Comparison of ENCODE assay signal across 26 cellular contexts in genomic region chr5:33334829-33335228, GRCh38.
"Had no signal": no experiment of that assay in that cellular context is flagged by ENCODE, and none has a peak within 500 bp of the region (broad histone marks: within the 10 kb centered on the region; RNA-seq: fewer than 3 reads in every experiment).

No MANE protein-coding gene starts in this region.

- ATAC-seq: left colon; left lung; lower lobe of right lung; natural killer cell; right lobe of liver; stimulated activated effector memory CD8-positive, alpha-beta T cell treated with anti-CD3 and anti-CD28 coated beads, Interleukin-12 subunit alpha, Interleukin-12 subunit beta, amount 100 ng/mL, for 72 hours; upper lobe of right lung had no signal

- H3K36me3 ChIP-seq: left lung, lower lobe of right lung, ovary, right atrium auricular region, right lobe of liver, spleen, suprapubic skin, thoracic aorta, tibial artery, upper lobe of right lung had no signal

- H3K4me3 Mint-ChIP-seq: mesothelial cell of epicardium; naive B cell; natural killer cell; stimulated activated effector memory CD8-positive, alpha-beta T cell treated with anti-CD3 and anti-CD28 coated beads, Interleukin-12 subunit alpha, Interleukin-12 subunit beta, amount 100 ng/mL, for 72 hours; stimulated activated naive CD8-positive, alpha-beta T cell treated with anti-CD3 and anti-CD28 coated beads, Interleukin-15, Interleukin-2, amounts not matched to agents 100 ng/mL and 50 ng/mL, for 24 hours had no signal

- H3K4me1 ChIP-seq: right atrium auricular region, spleen had no signal

- H3K9me3 Mint-ChIP-seq: mesothelial cell of epicardium; stimulated activated effector memory CD8-positive, alpha-beta T cell treated with anti-CD3 and anti-CD28 coated beads, Interleukin-12 subunit alpha, Interleukin-12 subunit beta, amount 100 ng/mL, for 72 hours; stimulated activated naive CD8-positive, alpha-beta T cell treated with anti-CD3 and anti-CD28 coated beads, Interleukin-15, Interleukin-2, amounts not matched to agents 100 ng/mL and 50 ng/mL, for 24 hours had no signal

- H3K27me3 Mint-ChIP-seq: stimulated activated naive CD8-positive, alpha-beta T cell treated with anti-CD3 and anti-CD28 coated beads, Interleukin-15, Interleukin-2, amounts not matched to agents 100 ng/mL and 50 ng/mL, for 24 hours had no signal

- H3K27me3 ChIP-seq: left lung, ovary, right atrium auricular region, right lobe of liver, spleen, suprapubic skin, tibial artery, upper lobe of right lung had no signal

- DNase-seq: head of caudate nucleus; hippocampal formation; kidney; left colon; left lung; lower lobe of right lung; mammary epithelial cell; mesenchymal stem cell; naive B cell; natural killer cell; ovary; right lobe of liver; small intestine; spleen; stimulated activated CD4-positive, alpha-beta T cell treated with anti-CD3 and anti-CD28 coated beads, Interleukin-4, amount 100 ng/mL, for 24 hours; stimulated activated naive CD4-positive, alpha-beta T cell; tibial artery; trophoblast cell; upper lobe of right lung had no signal

- H3K27ac Mint-ChIP-seq: mesothelial cell of epicardium; natural killer cell; progenitor cell of endocrine pancreas; stimulated activated effector memory CD8-positive, alpha-beta T cell treated with anti-CD3 and anti-CD28 coated beads, Interleukin-12 subunit alpha, Interleukin-12 subunit beta, amount 100 ng/mL, for 72 hours; stimulated activated naive CD8-positive, alpha-beta T cell treated with anti-CD3 and anti-CD28 coated beads, Interleukin-15, Interleukin-2, amounts not matched to agents 100 ng/mL and 50 ng/mL, for 24 hours had no signal

- H3K36me3 Mint-ChIP-seq: mesothelial cell of epicardium; naive B cell; natural killer cell; stimulated activated effector memory CD8-positive, alpha-beta T cell treated with anti-CD3 and anti-CD28 coated beads, Interleukin-12 subunit alpha, Interleukin-12 subunit beta, amount 100 ng/mL, for 72 hours had no signal

- H3K9me3 ChIP-seq: left lung, lower lobe of right lung, ovary, right atrium auricular region, right lobe of liver, spleen, suprapubic skin, thoracic aorta, tibial artery, upper lobe of right lung had no signal

- H3K4me1 Mint-ChIP-seq: natural killer cell; stimulated activated effector memory CD8-positive, alpha-beta T cell treated with anti-CD3 and anti-CD28 coated beads, Interleukin-12 subunit alpha, Interleukin-12 subunit beta, amount 100 ng/mL, for 72 hours had no signal

- H3K4me3 ChIP-seq: left lung, lower lobe of right lung, ovary, right atrium auricular region, right lobe of liver, spleen, suprapubic skin, thoracic aorta, tibial artery, upper lobe of right lung had no signal

- H3K27ac ChIP-seq: left lung, lower lobe of right lung, ovary, right atrium auricular region, right lobe of liver, spleen, suprapubic skin, thoracic aorta, tibial artery, upper lobe of right lung had no signal
